Comparison of ENCODE assay signal across 8 cellular contexts in genomic region chr14:59483360-59483759, GRCh38. TPM values are rescaled to one million over a fixed set of nuclear protein-coding genes. Genes with fewer than 3 reads are reported as not detected.
DNase-seq lines count a peak whose midpoint lies in the region; ATAC-seq and TF ChIP-seq lines count a peak whose summit lies in the region.

No MANE protein-coding gene starts in this region.

- POLR2A ChIA-PET in activated B cell treated with CpG ODN at 0.5 μM for 24 hours (lab: Charles Lee): interaction anchor here (1.4 to 1.7 kb wide), 4 partner anchors 10 to 765 kb away, joined by 3 to 13 read pairs (median 8); partner anchors contain the start of genes GPR135 and PPM1A

- H3K4me1 ChIP-seq in foreskin keratinocyte: peaks cover 13% of the 10 kb centered on the region
- peaks cover 18% of the 10 kb centered on the region for H3K4me1 ChIP-seq in ovary (ENCODE audit: insufficient read depth)

- DNase-seq in AG09309 (ENCODE audit: low read depth) (no peak), HCEC 1CT (peak; percentile 58), activated B cell treated with CpG ODN at 0.5 μM for 24 hours (no peak), foreskin keratinocyte (no peak), ovary (no peak), sciatic nerve (ENCODE audit: low spot score) (no peak), COLO668 (lab: John Stamatoyannopoulos, UW; ENCODE audit: unreplicated experiment) (no peak)

- intact Hi-C loops in activated B cell treated with CpG ODN at 0.5 μM for 24 hours (cut with micrococcal nuclease): loop anchor here (1.0 to 10.0 kb wide), 7 partner anchors 481 to 1271 kb away; partner anchors contain the start of genes DACT1, DHRS7 and PSMA3
- intact Hi-C loops in ovary (cut with DNase I): no loop called here
- intact Hi-C loops in sciatic nerve (cut with DNase I): no loop called here

- no peak for TF ChIP-seq CTCF in AG09309 (IDR thresholded peaks at IDR 0.05; ENCODE audit: control insufficient read depth, insufficient read depth, low read depth, low read length, missing control alignments)
- TF ChIP-seq CTCF in activated B cell treated with CpG ODN at 0.5 μM for 24 hours (IDR thresholded peaks at IDR 0.05): no peak
- TF ChIP-seq CTCF in foreskin keratinocyte (conservative IDR thresholded peaks at IDR 0.05): no peak
- TF ChIP-seq CTCF in ovary (IDR thresholded peaks at IDR 0.05): no peak

- no peaks in the 10 kb centered on the region for H3K36me3 ChIP-seq in ovary

- peak overlapping the region; percentile 58 for H3K27ac ChIP-seq in foreskin keratinocyte
- peak overlapping the region; percentile 17 to 83 for H3K27ac ChIP-seq in ovary

- CTCF ChIA-PET in activated B cell treated with CpG ODN at 0.5 μM for 24 hours (lab: Charles Lee): interaction anchor here (1.2 to 2.3 kb wide), 5 partner anchors 18 to 700 kb away, joined by 3 to 9 read pairs (median 8); partner anchors contain the start of genes CCDC175 and GPR135

- TF ChIP-seq POLR2A in ovary (IDR thresholded peaks at IDR 0.05): no peak

- H3K36me3 Mint-ChIP-seq in activated B cell treated with CpG ODN at 0.5 μM for 24 hours (ENCODE audit: low read depth): peaks cover 14% of the 10 kb centered on the region

- peak overlapping the region; percentile 98 for H3K4me3 Mint-ChIP-seq in activated B cell treated with CpG ODN at 0.5 μM for 24 hours

- no peaks in the 10 kb centered on the region for H3K9me3 ChIP-seq in ovary

- H3K4me1 Mint-ChIP-seq in activated B cell treated with CpG ODN at 0.5 μM for 24 hours: peaks cover 53% of the 10 kb centered on the region

- TF ChIP-seq EP300 in ovary (IDR thresholded peaks at IDR 0.05): no peak

- H3K27me3 ChIP-seq in foreskin keratinocyte (no peaks in the 10 kb centered on the region), ovary (no peaks in the 10 kb centered on the region)

- peak overlapping the region; percentile 96 for H3K27ac Mint-ChIP-seq in activated B cell treated with CpG ODN at 0.5 μM for 24 hours

- H3K27me3 Mint-ChIP-seq in activated B cell treated with CpG ODN at 0.5 μM for 24 hours: no peaks in the 10 kb centered on the region

- 1 to 2% (median 1%) methylated on average over 14 of the region's 14 CpGs for WGBS in ovary, 3 donors

- H3K9me3 Mint-ChIP-seq in activated B cell treated with CpG ODN at 0.5 μM for 24 hours: no peaks in the 10 kb centered on the region

- peak overlapping the region; percentile 94 for H3K4me3 ChIP-seq in AG09309 (ENCODE audit: control insufficient read depth, low read depth, low read length)
- peak overlapping the region; percentile 72 for H3K4me3 ChIP-seq in ovary

- ATAC-seq in activated B cell treated with CpG ODN at 0.5 μM for 24 hours (ENCODE audit: low read depth) (no peak), foreskin keratinocyte (peak; percentile 26), sciatic nerve (no peak), GM21825 (IDR thresholded peaks at IDR 0.05; ENCODE audit: unreplicated experiment) (no peak)

RNA-seq across cellular contexts. Expression of gene L3HYPDH, which starts 0.8 kb away (rescaled TPM):
- total RNA-seq in activated B cell treated with CpG ODN at 0.5 μM for 24 hours (22.1 and 30.2 TPM in 2 replicates), foreskin keratinocyte (25.9 and 26.7 TPM in 2 replicates), ovary (10 to 100 TPM; 21.4 to 52.8 (median 31.9) TPM), sciatic nerve (46.1 TPM)
- polyA plus RNA-seq in foreskin keratinocyte (18.6 and 19.2 TPM in 2 replicates), ovary (10 to 100 TPM; 17.2 to 31.2 TPM)

RNA-seq across cellular contexts. Expression of gene JKAMP, which starts 1.0 kb away (rescaled TPM):
- 18.1 and 28.8 TPM in 2 replicates for total RNA-seq in activated B cell treated with CpG ODN at 0.5 μM for 24 hours
- total RNA-seq in foreskin keratinocyte: 45.4 and 47.0 TPM in 2 replicates
- 26.0 and 30.3 TPM in 2 replicates for polyA plus RNA-seq in foreskin keratinocyte
- total RNA-seq in ovary: 10 to 100 TPM; 21.6 to 67.1 (median 26.1) TPM
- 10 to 100 TPM; 30.6 to 51.5 TPM for polyA plus RNA-seq in ovary
- 37.8 TPM for total RNA-seq in sciatic nerve

RNA-seq across cellular contexts. Expression of gene GPR135, which starts 18.2 kb away (rescaled TPM):
- total RNA-seq in activated B cell treated with CpG ODN at 0.5 μM for 24 hours: 1.3 and 1.5 TPM in 2 replicates
- 0.60 and 0.99 TPM in 2 replicates for total RNA-seq in foreskin keratinocyte
- polyA plus RNA-seq in foreskin keratinocyte: 0.12 and 0.13 TPM in 2 replicates
- 10 to 100 TPM in 1 of 7 donors, 1 to 10 TPM in 6; 4.8 to 10.9 (median 6.9) TPM for total RNA-seq in ovary
- 1 to 10 TPM; 1.7 to 4.6 TPM for polyA plus RNA-seq in ovary
- total RNA-seq in sciatic nerve: 6.8 TPM
